In the genomic region with DNA sequence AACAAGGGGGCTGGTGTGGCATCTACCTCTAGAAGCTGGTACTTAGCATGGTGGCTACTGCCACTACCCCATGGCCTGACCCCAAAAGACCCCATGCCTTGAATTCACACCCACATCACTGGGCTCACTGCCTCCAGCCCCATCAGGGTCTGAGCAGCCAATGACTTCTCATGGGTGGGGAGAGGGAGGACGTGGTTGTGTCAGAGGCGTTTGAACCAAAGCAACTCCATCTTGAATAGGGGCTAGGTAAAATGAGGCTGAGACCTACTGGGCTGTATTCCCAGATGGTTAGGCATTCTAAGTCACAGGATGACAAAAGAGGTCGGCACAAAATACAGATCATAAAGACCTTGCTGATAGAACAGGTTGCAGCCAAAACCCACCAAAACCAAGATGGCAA, we compare ENCODE assay signal across 30 cellular contexts. TPM values are rescaled to one million over a fixed set of nuclear protein-coding genes. Genes with fewer than 3 reads are reported as not detected.
"Had no signal": no experiment of that assay in that cellular context is flagged by ENCODE, and none has a peak within 500 bp of the region (broad histone marks: within the 10 kb centered on the region; RNA-seq: fewer than 3 reads in every experiment).

No MANE protein-coding gene starts in this region.

- ATAC-seq: activated CD8-positive, alpha-beta T cell treated with anti-CD3 and anti-CD28 coated beads for 36 hours; activated T-cell treated with anti-CD3 and anti-CD28 coated beads, Interleukin-2, amount 50 U/mL, for 72 hours; activated T-helper 17 cell treated with anti-CD3 and anti-CD28 coated beads, Interleukin-2, amount 50 U/mL, for 72 hours; PC-3 had no signal

- H3K36me3 ChIP-seq: ascending aorta, cardiac muscle cell, Peyer's patch, SJCRH30 had no signal

- H3K27me3 ChIP-seq: ascending aorta, SJCRH30 had no signal

- DNase-seq: activated CD4-positive, alpha-beta T cell treated with anti-CD3 and anti-CD28 coated beads, Interleukin-2, amount 10 ng/mL, durations not matched to agents 24 days and 14 days; activated CD4-positive, alpha-beta T cell treated with anti-CD3 and anti-CD28 coated beads, Interleukin-2, amount 50 U/mL, for 4 hours; activated CD8-positive, alpha-beta T cell treated with anti-CD3 and anti-CD28 coated beads for 36 hours; activated effector memory CD4-positive, alpha-beta T cell treated with anti-CD3 and anti-CD28 coated beads, Interleukin-2, amount 50 U/mL, for 16 hours; activated naive CD4-positive, alpha-beta T cell; activated naive CD4-positive, alpha-beta T cell treated with anti-CD3 and anti-CD28 coated beads, Interleukin-2, amount 50 U/mL, for 16 hours; activated naive CD8-positive, alpha-beta T cell treated with anti-CD3 and anti-CD28 coated beads for 36 hours; activated T-cell treated with anti-CD3 and anti-CD28 coated beads, Interleukin-2, amount 50 U/mL, for 1 hour; activated T-cell treated with anti-CD3 and anti-CD28 coated beads, Interleukin-2, amount 50 U/mL, for 72 hours; amniotic stem cell; MM.1S; MV-4-11; NCI-H1092; NCI-H1436 treated with DMSO at 0.1 percent for 48 hours; NCI-H1694 treated with DMSO at 0.1 percent for 48 hours; NCI-H2029; NCI-H345; NCI-H524 treated with DMSO at 0.1 percent for 48 hours; PC-3; Peyer's patch; RPMI8226; SHP77; SJCRH30 had no signal

- H3K4me1 ChIP-seq: ascending aorta, SJCRH30 had no signal

- H3K9me3 ChIP-seq: ascending aorta, Peyer's patch had no signal

- H3K27ac ChIP-seq: ascending aorta, cardiac muscle cell, KMS-11, Peyer's patch, SJCRH30, SK-N-MC had no signal

- H3K4me3 ChIP-seq: ascending aorta, cardiac muscle cell, Peyer's patch, SJCRH30, SK-N-MC had no signal

RNA-seq across cellular contexts. Expression of a gene that starts 15.2 kb away (rescaled TPM):
- total RNA-seq: activated CD8-positive, alpha-beta T cell treated with anti-CD3 and anti-CD28 coated beads for 36 hours; LHCN-M2; NCI-H460 had no signal

RNA-seq across cellular contexts. Expression of a gene that starts 42.4 kb away (rescaled TPM):
- total RNA-seq: ascending aorta, cardiac muscle cell had no signal
- polyA plus RNA-seq: cardiac muscle cell had no signal
